22 cellular contexts compared by ENCODE assay signal in genomic region chr7:55381187-55381586, GRCh38.
"Had no signal": no experiment of that assay in that cellular context is flagged by ENCODE, and none has a peak within 500 bp of the region (broad histone marks: within the 10 kb centered on the region; RNA-seq: fewer than 3 reads in every experiment).

No MANE protein-coding gene starts in this region.

- H3K4me3 ChIP-seq: esophagus muscularis mucosa, gastroesophageal sphincter, lung, right atrium auricular region, sigmoid colon, skin epidermis, testis, tibial nerve, upper lobe of right lung, vagina had no signal

- H3K36me3 ChIP-seq: esophagus muscularis mucosa, gastroesophageal sphincter, right atrium auricular region, sigmoid colon, tibial nerve, upper lobe of right lung, vagina had no signal

- H3K27me3 Mint-ChIP-seq: naive thymus-derived CD4-positive, alpha-beta T cell had no signal

- DNase-seq: cortex of kidney; effector memory CD4-positive, alpha-beta T cell; foreskin fibroblast; immature natural killer cell; kidney; left colon; left ventricle myocardium superior; naive thymus-derived CD4-positive, alpha-beta T cell; sigmoid colon; stimulated activated CD4-positive, alpha-beta T cell treated with anti-CD3 and anti-CD28 coated beads, Interleukin-12 subunit alpha, Interleukin-12 subunit beta, amount 100 ng/mL, for 4 hours; stimulated activated CD4-positive, alpha-beta T cell treated with anti-CD3 and anti-CD28 coated beads, Interleukin-2, amount 100 ng/mL, for 48 hours; stimulated activated naive CD4-positive, alpha-beta T cell treated with Interleukin-2 at 50 U/mL for 16 hours; testis; upper lobe of right lung had no signal

- H3K27ac Mint-ChIP-seq: immature natural killer cell; naive thymus-derived CD4-positive, alpha-beta T cell had no signal

- H3K27me3 ChIP-seq: esophagus muscularis mucosa, gastroesophageal sphincter, right atrium auricular region, sigmoid colon, testis, tibial nerve, upper lobe of right lung, vagina had no signal

- H3K27ac ChIP-seq: epithelial cell of prostate, esophagus muscularis mucosa, gastroesophageal sphincter, right atrium auricular region, sigmoid colon, tibial nerve, upper lobe of right lung, vagina had no signal

- H3K4me3 Mint-ChIP-seq: immature natural killer cell; naive thymus-derived CD4-positive, alpha-beta T cell had no signal

- ATAC-seq: gastroesophageal sphincter; left colon; left ventricle myocardium superior; naive thymus-derived CD4-positive, alpha-beta T cell; upper lobe of right lung had no signal

- H3K9me3 ChIP-seq: esophagus muscularis mucosa, gastroesophageal sphincter, testis, upper lobe of right lung, vagina had no signal

- H3K4me1 ChIP-seq: esophagus muscularis mucosa, gastroesophageal sphincter, right atrium auricular region, sigmoid colon, tibial nerve, upper lobe of right lung, vagina had no signal
